Comparison of ENCODE assay signal across 24 cellular contexts in genomic region chrX:104842646-104843045, GRCh38.
"Had no signal": no experiment of that assay in that cellular context is flagged by ENCODE, and none has a peak within 500 bp of the region (broad histone marks: within the 10 kb centered on the region; RNA-seq: fewer than 3 reads in every experiment).

No MANE protein-coding gene starts in this region.

- H3K4me3 ChIP-seq: colonic mucosa, coronary artery, dorsolateral prefrontal cortex, esophagus muscularis mucosa, esophagus squamous epithelium, gastrocnemius medialis, gastroesophageal sphincter, heart left ventricle, heart right ventricle had no signal

- H3K4me1 ChIP-seq: colonic mucosa, esophagus muscularis mucosa, esophagus squamous epithelium, foreskin keratinocyte, gastrocnemius medialis, gastroesophageal sphincter, heart left ventricle, heart right ventricle had no signal

- H3K9me3 ChIP-seq: colonic mucosa, esophagus squamous epithelium, gastrocnemius medialis, gastroesophageal sphincter had no signal

- H3K27me3 ChIP-seq: colonic mucosa, esophagus muscularis mucosa, esophagus squamous epithelium, foreskin keratinocyte, gastroesophageal sphincter, heart right ventricle had no signal

- H3K27ac ChIP-seq: colonic mucosa, coronary artery, dorsolateral prefrontal cortex, epithelial cell of prostate, esophagus muscularis mucosa, esophagus squamous epithelium, foreskin keratinocyte, gastrocnemius medialis, gastroesophageal sphincter, heart left ventricle, heart right ventricle had no signal

- DNase-seq: colonic mucosa; cortex of kidney; dermis blood vessel endothelial cell; effector CD4-positive, alpha-beta T cell; effector CD8-positive, alpha-beta T cell; effector memory CD4-positive, alpha-beta T cell; effector memory CD8-positive, alpha-beta T cell; endodermal cell; erythroblast; esophagus squamous epithelium; foreskin fibroblast; foreskin keratinocyte; foreskin melanocyte; gastrocnemius medialis; glutamatergic neuron; head of caudate nucleus; heart left ventricle; heart right ventricle had no signal

- ATAC-seq: effector memory CD8-positive, alpha-beta T cell; esophagus mucosa; foreskin keratinocyte; gastrocnemius medialis; gastroesophageal sphincter; heart left ventricle; heart right ventricle had no signal
